24 cellular contexts compared by ENCODE assay signal in genomic region chr12:15687583-15687982, GRCh38.
A peak's percentile ranks its signal among the peaks of the same experiment; 100 is the strongest.
DNase-seq lines count a peak whose midpoint lies in the region; TF ChIP-seq lines count a peak whose summit lies in the region.
"Had no signal": no experiment of that assay in that cellular context is flagged by ENCODE, and none has a peak within 500 bp of the region (broad histone marks: within the 10 kb centered on the region; RNA-seq: fewer than 3 reads in every experiment).

No MANE protein-coding gene starts in this region.

- H3K27ac ChIP-seq in vagina = peak overlapping the region; percentile 74
- H3K27ac ChIP-seq: cardiac muscle cell, KMS-11, neutrophil had no signal

- TF ChIP-seq CTCF in Loucy (conservative IDR thresholded peaks at IDR 0.05; ENCODE audit: low read length) (no peak), brain (conservative IDR thresholded peaks at IDR 0.05) (no peak), nephron (IDR thresholded peaks at IDR 0.05; ENCODE audit: unreplicated experiment in 3 of 3) (no peak), vagina (IDR thresholded peaks at IDR 0.05) (no peak)

- TF ChIP-seq POLR2A in vagina (IDR thresholded peaks at IDR 0.05) = no peak

- H3K9me2 ChIP-seq in Loucy (replicated peaks; ENCODE audit: low read depth, low read length) = no peaks in the 10 kb centered on the region

- no peaks in the 10 kb centered on the region for H3K79me2 ChIP-seq in Loucy (ENCODE audit: insufficient read depth, low read length)

- H3K4me1 ChIP-seq in Loucy (ENCODE audit: insufficient read depth, low read length, poor library complexity, severe bottlenecking) = no peaks in the 10 kb centered on the region
- H3K4me1 ChIP-seq in vagina = peaks cover 61% of the 10 kb centered on the region

- intact Hi-C loops in vagina (cut with DNase I) = no loop called here

- H3K4me3 ChIP-seq in Loucy (ENCODE audit: low read length, poor library complexity, severe bottlenecking) (no peak overlapping the region), vagina (no peak overlapping the region)
- H3K4me3 ChIP-seq: cardiac muscle cell, smooth muscle cell had no signal

- H3K27me3 Mint-ChIP-seq in brain (peaks cover 6% of the 10 kb centered on the region), nephron (ENCODE audit: low read depth) (no peaks in the 10 kb centered on the region)

- H3K4me3 Mint-ChIP-seq in brain (peak overlapping the region in 2 of 5 experiments; percentile 70 to 77), nephron (no peak overlapping the region)
- H3K4me3 Mint-ChIP-seq: activated CD4-positive, alpha-beta T cell treated with anti-CD3 and anti-CD28 coated beads, Interleukin-2, amount 10 ng/mL, durations not matched to agents 24 days and 14 days; activated naive CD4-positive, alpha-beta T cell treated with anti-CD3 and anti-CD28 coated beads, Interleukin-2, amount 10 ng/mL, durations not matched to agents 7 days and 5 days; CD4-positive, alpha-beta memory T cell had no signal

- H3K4me2 ChIP-seq in Loucy (ENCODE audit: low read depth, low read length, poor library complexity, severe bottlenecking) = no peak overlapping the region
- H3K4me2 ChIP-seq: KMS-11, smooth muscle cell had no signal

- H3K4me1 Mint-ChIP-seq in brain (peaks cover 45% of the 10 kb centered on the region), nephron (peaks cover 46% of the 10 kb centered on the region)
- H3K4me1 Mint-ChIP-seq: CD4-positive, alpha-beta memory T cell had no signal

- no peaks in the 10 kb centered on the region for H3F3A ChIP-seq in Loucy (ENCODE audit: low read depth)

- H3K36me3 ChIP-seq in Loucy (ENCODE audit: insufficient read depth, low read length) (no peaks in the 10 kb centered on the region), vagina (no peaks in the 10 kb centered on the region)
- H3K36me3 ChIP-seq: cardiac muscle cell, neutrophil, Peyer's patch, suprapubic skin had no signal

- no peaks in the 10 kb centered on the region for H3K36me3 Mint-ChIP-seq in brain
- H3K36me3 Mint-ChIP-seq in nephron (ENCODE audit: low read depth) = no peaks in the 10 kb centered on the region
- H3K36me3 Mint-ChIP-seq: activated naive CD4-positive, alpha-beta T cell treated with anti-CD3 and anti-CD28 coated beads, Interleukin-2, amount 10 ng/mL, durations not matched to agents 7 days and 5 days; CD4-positive, alpha-beta memory T cell had no signal

- H3K9me3 ChIP-seq in Loucy (ENCODE audit: insufficient read depth, low read depth, low read length) (no peaks in the 10 kb centered on the region), vagina (no peaks in the 10 kb centered on the region)
- H3K9me3 ChIP-seq: neutrophil, Peyer's patch, suprapubic skin had no signal

- DNase-seq in vagina (ENCODE audit: extremely low spot score in 2 of 2) (no peak), cerebellum (ENCODE audit: low spot score) (no peak), NCI-H526 (lab: John Stamatoyannopoulos, UW) (no peak)
- no peak for DNase-seq in stimulated activated naive CD4-positive, alpha-beta T cell (lab: John Stamatoyannopoulos, UW)
- DNase-seq: activated CD4-positive, alpha-beta T cell treated with anti-CD3 and anti-CD28 coated beads, Interleukin-2, amount 10 ng/mL, durations not matched to agents 24 days and 14 days; activated naive CD4-positive, alpha-beta T cell treated with anti-CD3 and anti-CD28 coated beads, Interleukin-2, amount 10 ng/mL, durations not matched to agents 7 days and 5 days; amniotic stem cell; CD4-positive, alpha-beta memory T cell; mesenchymal stem cell; NCI-H1694; NCI-H2171; NCI-H524; NK-92 treated with Interleukin-12 subunit alpha and Interleukin-12 subunit beta, amount 100 ng/mL, for 24 hours; stimulated activated CD4-positive, alpha-beta T cell treated with anti-CD3 and anti-CD28 coated beads, Interleukin-2, amount 100 ng/mL, for 24 hours; T-helper 2 cell had no signal

- no peaks in the 10 kb centered on the region for H3K27me3 ChIP-seq in Loucy (ENCODE audit: insufficient read depth, low read length, poor library complexity, severe bottlenecking)
- H3K27me3 ChIP-seq in vagina = no peaks in the 10 kb centered on the region
- H3K27me3 ChIP-seq: cardiac muscle cell, neutrophil, Peyer's patch, suprapubic skin had no signal

- H3K9me3 Mint-ChIP-seq in brain = no peaks in the 10 kb centered on the region
- H3K9me3 Mint-ChIP-seq in nephron = peaks cover under 1% of the 10 kb centered on the region
- H3K9me3 Mint-ChIP-seq: activated CD4-positive, alpha-beta T cell treated with anti-CD3 and anti-CD28 coated beads, Interleukin-2, amount 10 ng/mL, durations not matched to agents 24 days and 14 days; activated naive CD4-positive, alpha-beta T cell treated with anti-CD3 and anti-CD28 coated beads, Interleukin-2, amount 10 ng/mL, durations not matched to agents 7 days and 5 days; CD4-positive, alpha-beta memory T cell had no signal

- no peaks in the 10 kb centered on the region for H4K20me1 ChIP-seq in Loucy (ENCODE audit: insufficient read depth, low read length, poor library complexity, severe bottlenecking)

- H3K27ac Mint-ChIP-seq in brain = peak overlapping the region in 3 of 5 experiments; percentile 82 to 95 (median 89)
- peak overlapping the region; percentile 34 to 89 (median 44) for H3K27ac Mint-ChIP-seq in nephron
- H3K27ac Mint-ChIP-seq: activated CD4-positive, alpha-beta T cell treated with anti-CD3 and anti-CD28 coated beads, Interleukin-2, amount 10 ng/mL, durations not matched to agents 24 days and 14 days; activated naive CD4-positive, alpha-beta T cell treated with anti-CD3 and anti-CD28 coated beads, Interleukin-2, amount 10 ng/mL, durations not matched to agents 7 days and 5 days; CD4-positive, alpha-beta memory T cell had no signal

- no peak overlapping the region for H3K9ac ChIP-seq in Loucy (ENCODE audit: low read depth, low read length, poor library complexity, severe bottlenecking)
- H3K9ac ChIP-seq: KMS-11 had no signal

- H2AFZ ChIP-seq in Loucy (ENCODE audit: low read length) = peak overlapping the region; percentile 22; the same call in 1 of the 2 replicates
